14 cellular contexts compared by ENCODE assay signal in genomic region chr1:237873487-237873927, GRCh38. TPM values are rescaled to one million over a fixed set of nuclear protein-coding genes. Genes with fewer than 3 reads are reported as not detected.
DNase-seq lines count a peak whose midpoint lies in the region; ATAC-seq and TF ChIP-seq lines count a peak whose summit lies in the region.
"Had no signal": no experiment of that assay in that cellular context is flagged by ENCODE, and none has a peak within 500 bp of the region (broad histone marks: within the 10 kb centered on the region; RNA-seq: fewer than 3 reads in every experiment).

No MANE protein-coding gene starts in this region.

- H3K27ac Mint-ChIP-seq in WTC11 = peak overlapping the region; percentile 64; the same call in 1 of the 2 replicates
- H3K27ac Mint-ChIP-seq in T-helper 2 cell treated with Interferon-gamma antibody and Interleukin-4, amounts not matched to agents 5 μg/mL and 100 μg/mL, for 36 hours = no peak overlapping the region
- H3K27ac Mint-ChIP-seq: naive thymus-derived CD8-positive, alpha-beta T cell; T-helper 1 cell treated with Interleukin-12 subunit alpha and Interleukin-12 subunit beta and Interleukin-4 antibody, amounts not matched to agents 30 μg/mL and 1 μg/mL, for 36 hours had no signal

- no peak overlapping the region for H3K4me3 Mint-ChIP-seq in WTC11
- no peak overlapping the region for H3K4me3 Mint-ChIP-seq in T-helper 2 cell treated with Interferon-gamma antibody and Interleukin-4, amounts not matched to agents 5 μg/mL and 100 μg/mL, for 36 hours
- H3K4me3 Mint-ChIP-seq: naive thymus-derived CD8-positive, alpha-beta T cell; T-helper 1 cell treated with Interleukin-12 subunit alpha and Interleukin-12 subunit beta and Interleukin-4 antibody, amounts not matched to agents 30 μg/mL and 1 μg/mL, for 36 hours had no signal

- intact Hi-C loops in posterior cingulate gyrus (cut with DNase I) = no loop called here

- POLR2A ChIA-PET in WTC11 (lab: Charles Lee) = no interaction called here

- ATAC-seq in WTC11 (peak; percentile 89), GM19324 (IDR thresholded peaks at IDR 0.05; ENCODE audit: low FRiP score, unreplicated experiment) (no peak)
- ATAC-seq: naive thymus-derived CD8-positive, alpha-beta T cell had no signal

- peak; percentile 4 for DNase-seq in DMS53 treated with DMSO at 0.1 percent for 48 hours (lab: John Stamatoyannopoulos, UW; ENCODE audit: unreplicated experiment)
- peak; percentile 99 for DNase-seq in HT1080 (ENCODE audit: low read depth)
- DNase-seq in WTC11 (ENCODE audit: low spot score) = peak; percentile 16
- peak; percentile 71 for DNase-seq in iPS-NIHi7 (ENCODE audit: extremely low spot score)
- no peak for DNase-seq in T-helper 2 cell treated with Interferon-gamma antibody and Interleukin-4, amounts not matched to agents 5 μg/mL and 100 μg/mL, for 36 hours (ENCODE audit: low spot score)
- no peak for DNase-seq in erythroblast (lab: John Stamatoyannopoulos, UW)
- no peak for DNase-seq in posterior cingulate gyrus
- DNase-seq: activated gamma-delta T cell; naive thymus-derived CD8-positive, alpha-beta T cell; NCI-H187 treated with DMSO at 0.1 percent for 48 hours; stimulated activated CD4-positive, alpha-beta T cell treated with anti-CD3 and anti-CD28 coated beads, Interleukin-4, amount 100 ng/mL, for 24 hours had no signal

- H3K36me3 Mint-ChIP-seq in WTC11 = no peaks in the 10 kb centered on the region
- H3K36me3 Mint-ChIP-seq in T-helper 2 cell treated with Interferon-gamma antibody and Interleukin-4, amounts not matched to agents 5 μg/mL and 100 μg/mL, for 36 hours (ENCODE audit: low read depth) = no peaks in the 10 kb centered on the region
- H3K36me3 Mint-ChIP-seq: naive thymus-derived CD8-positive, alpha-beta T cell had no signal

- CTCF ChIA-PET in WTC11 (lab: Charles Lee) = interaction anchor here (1.1 to 3.9 kb wide), 3 partner anchors 9 to 28 kb away, joined by 3 to 31 read pairs (median 4); no protein-coding TSS in a partner anchor

- TF ChIP-seq POLR2A in erythroblast (IDR thresholded peaks at IDR 0.05; ENCODE audit: low read length) = no peak

- no peaks in the 10 kb centered on the region for H3K27me3 Mint-ChIP-seq in WTC11 (ENCODE audit: low read depth)
- no peaks in the 10 kb centered on the region for H3K27me3 Mint-ChIP-seq in T-helper 2 cell treated with Interferon-gamma antibody and Interleukin-4, amounts not matched to agents 5 μg/mL and 100 μg/mL, for 36 hours (ENCODE audit: low read depth)

- no peak for TF ChIP-seq CTCF in WTC11 (IDR thresholded peaks at IDR 0.05)

- peaks cover 24% of the 10 kb centered on the region for H3K4me1 Mint-ChIP-seq in WTC11
- no peaks in the 10 kb centered on the region for H3K4me1 Mint-ChIP-seq in T-helper 2 cell treated with Interferon-gamma antibody and Interleukin-4, amounts not matched to agents 5 μg/mL and 100 μg/mL, for 36 hours (ENCODE audit: low read depth)
- H3K4me1 Mint-ChIP-seq: naive thymus-derived CD8-positive, alpha-beta T cell had no signal

- H3K9me3 Mint-ChIP-seq in WTC11 = peaks cover 10% of the 10 kb centered on the region
- no peaks in the 10 kb centered on the region for H3K9me3 Mint-ChIP-seq in T-helper 2 cell treated with Interferon-gamma antibody and Interleukin-4, amounts not matched to agents 5 μg/mL and 100 μg/mL, for 36 hours

TF ChIP-seq in WTC11, 78 proteins besides CTCF, POLR2A, EP300 and RAD21:
- TF ChIP-seq MAX (CRISPR knock-in tag; IDR thresholded peaks at IDR 0.05) = peak; percentile 59
- TF ChIP-seq KAT7 (CRISPR knock-in tag; IDR thresholded peaks at IDR 0.05; ENCODE audit: borderline replicate concordance) = no peak

RNA-seq across cellular contexts. Expression of gene ZP4, which starts 17.2 kb away (rescaled TPM):
- not detected in 2 replicates for total RNA-seq in HT1080 (2014; rRNA removed; shearing (Covaris generic))
- polyA plus RNA-seq in HT1080 (2015; cell fraction: cytosol; rRNA removed) = not detected in 2 replicates
- polyA plus RNA-seq in HT1080 (2015; cell fraction: nucleus; rRNA removed) = not detected in 2 replicates
- not detected in 3 replicates for total RNA-seq in WTC11 (2021)
- total RNA-seq: naive thymus-derived CD8-positive, alpha-beta T cell; urinary bladder had no signal
- polyA plus RNA-seq: naive thymus-derived CD8-positive, alpha-beta T cell; urinary bladder had no signal

Comparison
In these comparisons a context has a peak if more than half of its experiments do, and no peak if none do; other contexts are left out.
1. DNase-seq: peak in DMS53 treated with DMSO at 0.1 percent for 48 hours (single experiment), HT1080 (single experiment), WTC11 (single experiment) and iPS-NIHi7 (single experiment); none in T-helper 2 cell treated with Interferon-gamma antibody and Interleukin-4, amounts not matched to agents 5 μg/mL and 100 μg/mL, for 36 hours (single experiment), erythroblast (0 of 2) and posterior cingulate gyrus (0 of 10).